ENCODE assay signal across 14 cellular contexts in the genomic region with DNA sequence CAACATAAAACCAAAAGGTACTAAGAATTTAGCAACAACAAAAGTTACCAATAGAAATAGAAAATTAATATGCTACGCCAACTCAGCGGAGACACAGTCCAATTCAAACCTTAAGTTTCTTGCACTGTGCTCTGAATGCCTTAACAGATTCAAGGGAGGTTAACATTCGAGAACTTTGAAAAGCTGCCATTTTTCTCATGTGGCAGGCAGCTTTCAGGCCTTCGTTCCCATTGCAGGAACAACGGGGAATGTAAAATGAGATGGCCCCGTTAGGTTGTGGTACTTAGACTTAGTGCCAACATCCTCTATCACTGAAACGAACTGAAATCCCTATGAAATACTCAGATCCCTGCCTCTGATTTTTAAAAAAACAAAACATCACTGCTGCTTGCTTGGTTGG. TPM values are rescaled to one million over a fixed set of nuclear protein-coding genes. Genes with fewer than 3 reads are reported as not detected.
DNase-seq lines count a peak whose midpoint lies in the region; ATAC-seq lines count a peak whose summit lies in the region.
"Had no signal": no experiment of that assay in that cellular context is flagged by ENCODE, and none has a peak within 500 bp of the region (broad histone marks: within the 10 kb centered on the region; RNA-seq: fewer than 3 reads in every experiment).

No MANE protein-coding gene starts in this region.

- no peak for ATAC-seq in activated CD8-positive, alpha-beta memory T cell treated with anti-CD3 and anti-CD28 coated beads, Interleukin-2, amount 10 ng/mL, durations not matched to agents 7 days and 5 days
- no peak for ATAC-seq in activated naive CD4-positive, alpha-beta T cell treated with anti-CD3 and anti-CD28 coated beads, Interleukin-2, amount 50 U/mL, for 72 hours
- ATAC-seq in Right ventricle myocardium inferior = no peak
- ATAC-seq in HG03354 (IDR thresholded peaks at IDR 0.05; ENCODE audit: poor library complexity, severe bottlenecking, unreplicated experiment) = no peak

- no peak for DNase-seq in activated CD8-positive, alpha-beta memory T cell treated with anti-CD3 and anti-CD28 coated beads, Interleukin-2, amount 10 ng/mL, durations not matched to agents 7 days and 5 days
- DNase-seq in activated CD8-positive, alpha-beta memory T cell treated with anti-CD3 and anti-CD28 coated beads, Interleukin-2, amount 50 U/mL, for 4 hours = no peak
- no peak for DNase-seq in activated naive CD4-positive, alpha-beta T cell treated with anti-CD3 and anti-CD28 coated beads, Interleukin-2, amount 50 U/mL, for 72 hours (ENCODE audit: low spot score in 2 of 2)
- DNase-seq in medulla oblongata (ENCODE audit: extremely low spot score) (peak; percentile 69), ACHN (no peak), Right ventricle myocardium inferior (ENCODE audit: missing footprints) (no peak)
- DNase-seq: cortex of kidney; DMS53; NCI-H2107; stimulated activated CD4-positive, alpha-beta T cell treated with anti-CD3 and anti-CD28 coated beads, Interleukin-1b, Interleukin-23, amount 100 ng/mL, for 48 hours; T1000 had no signal

- CTCF ChIA-PET in activated CD8-positive, alpha-beta memory T cell treated with anti-CD3 and anti-CD28 coated beads, Interleukin-2, amount 10 ng/mL, durations not matched to agents 7 days and 5 days (lab: Charles Lee) = interaction anchor here (0.8 to 1.1 kb wide), 2 partner anchors 10 to 62 kb away, joined by 3 to 4 read pairs; no protein-coding TSS in a partner anchor

- H3K36me3 ChIP-seq in thymus (ENCODE audit: control insufficient read depth, insufficient read depth) = peaks cover 19% of the 10 kb centered on the region

- H3K27ac ChIP-seq in thymus (ENCODE audit: low read depth) = peak overlapping the region; percentile 47
- H3K27ac ChIP-seq: parathyroid adenoma had no signal

- no peaks in the 10 kb centered on the region for H3K4me1 ChIP-seq in thymus (ENCODE audit: control insufficient read depth, insufficient read depth, low read length)
- H3K4me1 ChIP-seq: parathyroid adenoma had no signal

- H3K4me3 ChIP-seq in thymus (ENCODE audit: low read length) = no peak overlapping the region

- no peak overlapping the region for H3K4me3 Mint-ChIP-seq in activated CD8-positive, alpha-beta memory T cell treated with anti-CD3 and anti-CD28 coated beads, Interleukin-2, amount 10 ng/mL, durations not matched to agents 7 days and 5 days

- in situ Hi-C loops in ACHN (cut with HindIII; ENCODE audit: low pct_ligation_motif_present, low pct_unique_long_range_greater_than_20kb, low sequenced_read_pairs) = no loop called here

- H3K9me3 ChIP-seq in thymus (ENCODE audit: control insufficient read depth) = no peaks in the 10 kb centered on the region

- intact Hi-C loops in Right ventricle myocardium inferior (cut with DNase I) = no loop called here

- peaks cover 78% of the 10 kb centered on the region for H3K4me1 Mint-ChIP-seq in activated CD8-positive, alpha-beta memory T cell treated with anti-CD3 and anti-CD28 coated beads, Interleukin-2, amount 10 ng/mL, durations not matched to agents 7 days and 5 days

- H3K27me3 ChIP-seq in thymus (ENCODE audit: control insufficient read depth, insufficient read depth) = no peaks in the 10 kb centered on the region

- peak overlapping the region; percentile 57 for H3K27ac Mint-ChIP-seq in activated CD8-positive, alpha-beta memory T cell treated with anti-CD3 and anti-CD28 coated beads, Interleukin-2, amount 10 ng/mL, durations not matched to agents 7 days and 5 days
- H3K27ac Mint-ChIP-seq in activated naive CD4-positive, alpha-beta T cell treated with anti-CD3 and anti-CD28 coated beads, Interleukin-2, amount 50 U/mL, for 72 hours = peak overlapping the region; percentile 86 to 98

- H3K9me3 Mint-ChIP-seq in activated CD8-positive, alpha-beta memory T cell treated with anti-CD3 and anti-CD28 coated beads, Interleukin-2, amount 10 ng/mL, durations not matched to agents 7 days and 5 days (ENCODE audit: low read depth) = no peaks in the 10 kb centered on the region
- H3K9me3 Mint-ChIP-seq in activated naive CD4-positive, alpha-beta T cell treated with anti-CD3 and anti-CD28 coated beads, Interleukin-2, amount 50 U/mL, for 72 hours = no peaks in the 10 kb centered on the region

- whole genome bisulfite sequencing in thymus = 79% methylated on average over 7 of the region's 7 CpGs

- peaks cover 56% of the 10 kb centered on the region for H3K36me3 Mint-ChIP-seq in activated CD8-positive, alpha-beta memory T cell treated with anti-CD3 and anti-CD28 coated beads, Interleukin-2, amount 10 ng/mL, durations not matched to agents 7 days and 5 days
- peaks cover 0 to 45% of the 10 kb centered on the region in 2 donors for H3K36me3 Mint-ChIP-seq in activated naive CD4-positive, alpha-beta T cell treated with anti-CD3 and anti-CD28 coated beads, Interleukin-2, amount 50 U/mL, for 72 hours

- H3K27me3 Mint-ChIP-seq in activated CD8-positive, alpha-beta memory T cell treated with anti-CD3 and anti-CD28 coated beads, Interleukin-2, amount 10 ng/mL, durations not matched to agents 7 days and 5 days = no peaks in the 10 kb centered on the region

RNA-seq across cellular contexts. Expression of a gene that starts 22.4 kb away (rescaled TPM):
- 100 to 1,000 TPM; 153 to 167 TPM for total RNA-seq in activated CD8-positive, alpha-beta memory T cell treated with anti-CD3 and anti-CD28 coated beads, Interleukin-2, amount 10 ng/mL, durations not matched to agents 7 days and 5 days
- total RNA-seq in activated naive CD4-positive, alpha-beta T cell treated with anti-CD3 and anti-CD28 coated beads, Interleukin-2, amount 50 U/mL, for 72 hours = 100 to 1,000 TPM; 183 to 199 TPM
- 79.6 TPM for polyA plus RNA-seq in thymus
- 24.2 TPM for total RNA-seq in Right ventricle myocardium inferior

RNA-seq across cellular contexts. Expression of a gene that starts 33.1 kb away (rescaled TPM):
- 10 to 100 TPM; 24.6 to 25.6 TPM for total RNA-seq in activated CD8-positive, alpha-beta memory T cell treated with anti-CD3 and anti-CD28 coated beads, Interleukin-2, amount 10 ng/mL, durations not matched to agents 7 days and 5 days
- total RNA-seq in activated naive CD4-positive, alpha-beta T cell treated with anti-CD3 and anti-CD28 coated beads, Interleukin-2, amount 50 U/mL, for 72 hours = 10 to 100 TPM; 23.1 to 41.8 TPM
- 10.7 TPM for polyA plus RNA-seq in thymus
- 21.8 TPM for total RNA-seq in Right ventricle myocardium inferior
